Comparison of ENCODE assay signal across 15 cellular contexts in the genomic region with DNA sequence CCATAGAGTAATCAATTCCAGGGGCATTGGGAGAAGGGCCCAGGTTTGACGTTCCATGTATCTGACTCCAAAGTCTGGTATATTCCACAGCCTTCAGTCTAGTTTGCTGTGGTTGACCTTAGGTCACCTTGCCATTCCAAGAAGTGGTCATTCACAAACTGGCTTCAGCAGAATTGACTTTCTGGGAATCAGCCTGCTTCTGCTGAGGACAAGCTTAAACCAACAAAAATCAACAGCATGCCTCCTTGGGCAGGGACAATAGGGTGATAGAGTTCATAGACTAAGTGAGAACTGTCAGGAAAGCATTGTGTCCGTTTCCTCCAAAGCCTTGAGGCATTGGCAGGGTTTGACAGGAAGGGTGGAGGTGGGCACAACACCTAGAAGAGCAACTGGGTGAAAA. TPM values are rescaled to one million over a fixed set of nuclear protein-coding genes. Genes with fewer than 3 reads are reported as not detected.
DNase-seq lines count a peak whose midpoint lies in the region; ATAC-seq and TF ChIP-seq lines count a peak whose summit lies in the region.
"Had no signal": no experiment of that assay in that cellular context is flagged by ENCODE, and none has a peak within 500 bp of the region (broad histone marks: within the 10 kb centered on the region; RNA-seq: fewer than 3 reads in every experiment).

No MANE protein-coding gene starts in this region.

- no peaks in the 10 kb centered on the region for H4K20me1 ChIP-seq in Karpas-422 (ENCODE audit: insufficient read depth, low read depth, low read length)
- H4K20me1 ChIP-seq: BLaER1 treated with 17β-estradiol and CSF1 and Interleukin-3, amounts not matched to agents 10 nM and 100 nM had no signal

- CTCF ChIA-PET in Caco-2 (lab: Charles Lee): no interaction called here

- 59 to 77% (median 72%) methylated on average over 2 of the region's 2 CpGs for WGBS in spleen, 5 donors

- H3K9ac ChIP-seq in Karpas-422 (ENCODE audit: low read length): no peak overlapping the region
- H3K9ac ChIP-seq: BLaER1 treated with 17β-estradiol and CSF1 and Interleukin-3, amounts not matched to agents 10 nM and 100 nM had no signal

- H3K36me3 ChIP-seq in Karpas-422 (ENCODE audit: insufficient read depth, low read length): no peaks in the 10 kb centered on the region
- no peaks in the 10 kb centered on the region for H3K36me3 ChIP-seq in spleen
- no peaks in the 10 kb centered on the region for H3K36me3 ChIP-seq in Caco-2 (ENCODE audit: control insufficient read depth, insufficient read depth, low read length)
- H3K36me3 ChIP-seq: BLaER1 treated with 17β-estradiol and CSF1 and Interleukin-3, amounts not matched to agents 10 nM and 100 nM had no signal

- H3K4me3 Mint-ChIP-seq in endothelial cell (ENCODE audit: unreplicated experiment) (peak overlapping the region; percentile 51), Caco-2 (ENCODE audit: unreplicated experiment) (no peak overlapping the region)
- H3K4me3 Mint-ChIP-seq: B cell; CD4-positive, CD25-positive, alpha-beta regulatory T cell; H9 had no signal

- POLR2A ChIA-PET in Caco-2 (lab: Charles Lee): no interaction called here

- no peaks in the 10 kb centered on the region for H3K36me3 Mint-ChIP-seq in endothelial cell (ENCODE audit: low read depth, unreplicated experiment)
- no peaks in the 10 kb centered on the region for H3K36me3 Mint-ChIP-seq in Caco-2 (ENCODE audit: insufficient read depth, unreplicated experiment)
- H3K36me3 Mint-ChIP-seq: CD4-positive, CD25-positive, alpha-beta regulatory T cell had no signal

- peaks cover 12% of the 10 kb centered on the region for H3K4me1 Mint-ChIP-seq in endothelial cell (ENCODE audit: unreplicated experiment)
- H3K4me1 Mint-ChIP-seq in Caco-2 (ENCODE audit: low read depth, unreplicated experiment): no peaks in the 10 kb centered on the region
- H3K4me1 Mint-ChIP-seq: B cell had no signal

- intact Hi-C loops in spleen (cut with DNase I; ENCODE audit: low total_unique reads): no loop called here
- intact Hi-C loops in Caco-2 (cut with micrococcal nuclease; ENCODE audit: unreplicated experiment): no loop called here

- H3K9me3 ChIP-seq in Karpas-422 (ENCODE audit: low read length) (no peaks in the 10 kb centered on the region), spleen (peaks cover 0 to 5% (median 0%) of the 10 kb centered on the region in 8 donors), Caco-2 (no peaks in the 10 kb centered on the region)

- no peaks in the 10 kb centered on the region for H3K9me2 ChIP-seq in Karpas-422 (replicated peaks; ENCODE audit: insufficient read depth, low read length)

- H3K4me1 ChIP-seq in Karpas-422 (ENCODE audit: low read length) (peaks cover 4% of the 10 kb centered on the region; the same call in 1 of the 2 replicates), spleen (peaks cover 0 to 11% (median 1%) of the 10 kb centered on the region in 6 donors), Caco-2 (no peaks in the 10 kb centered on the region)

- no peak for TF ChIP-seq CTCF in endothelial cell (IDR thresholded peaks at IDR 0.05; ENCODE audit: unreplicated experiment)
- TF ChIP-seq CTCF in spleen (IDR thresholded peaks at IDR 0.05 in 8 of 11, conservative IDR thresholded peaks at IDR 0.05 in 3 of 11): no peak
- TF ChIP-seq CTCF in Caco-2 (IDR thresholded peaks at IDR 0.05; ENCODE audit: insufficient read depth in 1 of 2, low read depth in 1 of 2, low read length in 1 of 2, severe bottlenecking in 1 of 2, unreplicated experiment in 1 of 2): no peak

- H3K9me3 Mint-ChIP-seq in endothelial cell (ENCODE audit: unreplicated experiment): no peaks in the 10 kb centered on the region
- no peaks in the 10 kb centered on the region for H3K9me3 Mint-ChIP-seq in Caco-2 (ENCODE audit: unreplicated experiment)

- peak; percentile 25 for DNase-seq in Karpas-422
- DNase-seq in endothelial cell (ENCODE audit: low spot score): no peak
- no peak for DNase-seq in spleen
- no peak for DNase-seq in Caco-2
- DNase-seq: CD4-positive, CD25-positive, alpha-beta regulatory T cell; DMS153; DMS79; GDM1; GOT3; H9 had no signal

- BruUV-seq in Caco-2 (replicated peaks; lab: Mats Ljungman, UMichigan): no TSS peak

- H3K27ac Mint-ChIP-seq in endothelial cell (ENCODE audit: unreplicated experiment): no peak overlapping the region
- H3K27ac Mint-ChIP-seq in Caco-2 (ENCODE audit: unreplicated experiment): no peak overlapping the region
- H3K27ac Mint-ChIP-seq: B cell; CD4-positive, CD25-positive, alpha-beta regulatory T cell; H9 had no signal

- H3K27me3 ChIP-seq in Karpas-422 (ENCODE audit: low read length) (no peaks in the 10 kb centered on the region), spleen (replicated peaks in 1 of 7) (no peaks in the 10 kb centered on the region), Caco-2 (replicated peaks; ENCODE audit: control insufficient read depth, insufficient read depth, low read length) (no peaks in the 10 kb centered on the region)
- H3K27me3 ChIP-seq: BLaER1 treated with 17β-estradiol and CSF1 and Interleukin-3, amounts not matched to agents 10 nM and 100 nM had no signal

- ATAC-seq in HG02884 (IDR thresholded peaks at IDR 0.05; ENCODE audit: unreplicated experiment): no peak
- no peak for ATAC-seq in HG02588 (IDR thresholded peaks at IDR 0.05; ENCODE audit: unreplicated experiment)

- H3K27ac ChIP-seq in Karpas-422 (ENCODE audit: low read length): no peak overlapping the region
- H3K27ac ChIP-seq in angular gyrus (ENCODE audit: low read depth, low read length): peak overlapping the region; percentile 68
- H3K27ac ChIP-seq in spleen: peak overlapping the region in 5 of 8 donors; percentile 12 to 64 (median 36)
- H3K27ac ChIP-seq: BLaER1 treated with 17β-estradiol and CSF1 and Interleukin-3, amounts not matched to agents 10 nM and 100 nM had no signal

- H3K4me3 ChIP-seq in Karpas-422 (ENCODE audit: low read length): no peak overlapping the region
- H3K4me3 ChIP-seq in spleen: no peak overlapping the region
- no peak overlapping the region for H3K4me3 ChIP-seq in Caco-2 (ENCODE audit: low read depth, low read length)
- H3K4me3 ChIP-seq: BLaER1 treated with 17β-estradiol and CSF1 and Interleukin-3, amounts not matched to agents 10 nM and 100 nM had no signal

- H2AFZ ChIP-seq in Karpas-422 (ENCODE audit: low read length): no peak overlapping the region

- no peaks in the 10 kb centered on the region for H3K27me3 Mint-ChIP-seq in endothelial cell (ENCODE audit: unreplicated experiment)
- H3K27me3 Mint-ChIP-seq in Caco-2 (ENCODE audit: insufficient read depth, unreplicated experiment): no peaks in the 10 kb centered on the region

- H3K79me2 ChIP-seq in Karpas-422 (ENCODE audit: low read length): no peaks in the 10 kb centered on the region

- H3K4me2 ChIP-seq in Karpas-422 (ENCODE audit: low read depth, low read length, poor library complexity, severe bottlenecking): no peak overlapping the region
- H3K4me2 ChIP-seq: BLaER1 treated with 17β-estradiol and CSF1 and Interleukin-3, amounts not matched to agents 10 nM and 100 nM had no signal

- no peak for TF ChIP-seq POLR2A in spleen (IDR thresholded peaks at IDR 0.05)

RNA-seq across cellular contexts. Expression of gene NDUFB4, which starts 24.1 kb away (rescaled TPM):
- total RNA-seq in Karpas-422 (2014; rRNA removed; shearing (Covaris generic); ENCODE audit: low replicate concordance): 105 and 162 TPM in 2 replicates
- total RNA-seq in endothelial cell (ENCODE audit: unreplicated experiment) (92.6 TPM), spleen (10 to 100 TPM; 65.9 to 97.8 (median 75.2) TPM), Caco-2 (2022) (133 and 136 TPM in 2 replicates)
- polyA plus RNA-seq in spleen: 100 to 1,000 TPM; 119 to 158 (median 141) TPM
